ENCODE assay signal across 16 cellular contexts in genomic region chr5:2093859-2094615, GRCh38.
DNase-seq lines count a peak whose midpoint lies in the region; ATAC-seq and TF ChIP-seq lines count a peak whose summit lies in the region.
"Had no signal": no experiment of that assay in that cellular context is flagged by ENCODE, and none has a peak within 500 bp of the region (broad histone marks: within the 10 kb centered on the region; RNA-seq: fewer than 3 reads in every experiment).

No MANE protein-coding gene starts in this region.

- H3K9me3 ChIP-seq in mammary epithelial cell (replicated peaks; ENCODE audit: insufficient read depth, low read length) (peaks cover 15% of the 10 kb centered on the region), right atrium auricular region (no peaks in the 10 kb centered on the region), skeletal muscle tissue (ENCODE audit: control insufficient read depth in 3 of 3, low read length in 3 of 3) (peaks cover 0 to 5% (median 0%) of the 10 kb centered on the region in 3 donors)
- H3K9me3 ChIP-seq: thyroid gland had no signal

- no peak overlapping the region for H2AFZ ChIP-seq in mammary epithelial cell (ENCODE audit: low read depth, low read length)

- H3K79me2 ChIP-seq in mammary epithelial cell (ENCODE audit: insufficient read depth, low read length), result no peaks in the 10 kb centered on the region

- no peaks in the 10 kb centered on the region for H4K20me1 ChIP-seq in mammary epithelial cell (ENCODE audit: insufficient read depth, low read length)

- H3K9ac ChIP-seq in mammary epithelial cell (ENCODE audit: insufficient read depth, low read length), result no peak overlapping the region
- no peak overlapping the region for H3K9ac ChIP-seq in skeletal muscle tissue (ENCODE audit: low read depth in 1 of 3, low read length in 3 of 3)
- H3K9ac ChIP-seq: KMS-11 had no signal

- peak; percentile 16 for DNase-seq in HFFc6
- peak; percentile 84 for DNase-seq in mammary epithelial cell
- peak; percentile 92 for DNase-seq in right atrium auricular region (ENCODE audit: low spot score)
- no peak for DNase-seq in activated naive CD4-positive, alpha-beta T cell treated with anti-CD3 and anti-CD28 coated beads, Interleukin-2, amount 50 U/mL, for 16 hours
- no peak for DNase-seq in AG08396 (ENCODE audit: low spot score)
- DNase-seq in left lobe of liver (ENCODE audit: low spot score), result no peak
- no peak for DNase-seq in progenitor cell of endocrine pancreas (ENCODE audit: low spot score, unreplicated experiment)
- DNase-seq: activated CD4-positive, alpha-beta T cell treated with anti-CD3 and anti-CD28 coated beads, Interleukin-2, amount 10 ng/mL, durations not matched to agents 7 days and 5 days; COR-L47; midbrain; NCI-H446 had no signal

- no peak for TF ChIP-seq CTCF in HFFc6 (IDR thresholded peaks at IDR 0.05)
- no peak for TF ChIP-seq CTCF in mammary epithelial cell (conservative IDR thresholded peaks at IDR 0.05 in 1 of 2, IDR thresholded peaks at IDR 0.05 in 1 of 2; ENCODE audit: extremely low read depth in 1 of 2, insufficient read depth in 1 of 2, low read depth in 1 of 2, low read length in 2 of 2)
- no peak for TF ChIP-seq CTCF in right atrium auricular region (IDR thresholded peaks at IDR 0.05)
- no peak for TF ChIP-seq CTCF in progenitor cell of endocrine pancreas (IDR thresholded peaks at IDR 0.05; ENCODE audit: unreplicated experiment)

- H3K27ac ChIP-seq in mammary epithelial cell (ENCODE audit: insufficient read depth, low read depth, low read length) (no peak overlapping the region), right atrium auricular region (peak overlapping the region; percentile 78 to 86), skeletal muscle tissue (ENCODE audit: low read depth, low read length) (no peak overlapping the region)
- H3K27ac ChIP-seq: KMS-11, SK-N-MC had no signal

- H3K9me3 Mint-ChIP-seq in HFFc6 (peaks cover 29% of the 10 kb centered on the region), progenitor cell of endocrine pancreas (ENCODE audit: low read depth) (no peaks in the 10 kb centered on the region)
- H3K9me3 Mint-ChIP-seq: activated CD4-positive, alpha-beta T cell treated with anti-CD3 and anti-CD28 coated beads, Interleukin-2, amount 10 ng/mL, durations not matched to agents 7 days and 5 days; activated naive CD4-positive, alpha-beta T cell treated with anti-CD3 and anti-CD28 coated beads, Interleukin-2, amount 50 U/mL, for 24 hours had no signal

- H3K4me3 Mint-ChIP-seq in HFFc6 (no peak overlapping the region), progenitor cell of endocrine pancreas (ENCODE audit: low read depth) (no peak overlapping the region)
- H3K4me3 Mint-ChIP-seq: activated CD4-positive, alpha-beta T cell treated with anti-CD3 and anti-CD28 coated beads, Interleukin-2, amount 10 ng/mL, durations not matched to agents 7 days and 5 days; activated naive CD4-positive, alpha-beta T cell treated with anti-CD3 and anti-CD28 coated beads, Interleukin-2, amount 50 U/mL, for 24 hours had no signal

- in situ Hi-C loops in mammary epithelial cell (cut with MboI; ENCODE audit: low sequenced_read_pairs in 2 of 2), result no loop called here

- no peak for ATAC-seq in left lobe of liver

- no peak overlapping the region for H3K4me3 ChIP-seq in mammary epithelial cell (replicated peaks in 1 of 3; ENCODE audit: insufficient read depth in 1 of 3, low read depth in 2 of 3, low read length in 3 of 3)
- no peak overlapping the region for H3K4me3 ChIP-seq in right atrium auricular region
- peak overlapping the region in 2 of 3 donors; percentile 15 to 52 for H3K4me3 ChIP-seq in skeletal muscle tissue (ENCODE audit: low read length in 3 of 3)
- H3K4me3 ChIP-seq: SK-N-MC, thyroid gland had no signal

- H3K27me3 ChIP-seq in mammary epithelial cell (ENCODE audit: insufficient read depth, low read length) (no peaks in the 10 kb centered on the region), right atrium auricular region (no peaks in the 10 kb centered on the region), skeletal muscle tissue (ENCODE audit: control insufficient read depth in 3 of 3, insufficient read depth in 3 of 3, low read length in 3 of 3) (no peaks in the 10 kb centered on the region)
- H3K27me3 ChIP-seq: thyroid gland had no signal

- intact Hi-C loops in mammary epithelial cell (cut with micrococcal nuclease), result no loop called here

- H3K36me3 Mint-ChIP-seq in HFFc6 (ENCODE audit: low read depth) (no peaks in the 10 kb centered on the region), progenitor cell of endocrine pancreas (ENCODE audit: insufficient read depth) (no peaks in the 10 kb centered on the region)
- H3K36me3 Mint-ChIP-seq: activated naive CD4-positive, alpha-beta T cell treated with anti-CD3 and anti-CD28 coated beads, Interleukin-2, amount 50 U/mL, for 24 hours had no signal

- CTCF ChIA-PET in mammary epithelial cell (lab: Charles Lee; ENCODE audit: low non-redundant PET), result no interaction called here

- H3K4me1 ChIP-seq in mammary epithelial cell (ENCODE audit: insufficient read depth, low read length) (peaks cover 3% of the 10 kb centered on the region), right atrium auricular region (no peaks in the 10 kb centered on the region), skeletal muscle tissue (ENCODE audit: control insufficient read depth in 3 of 3, insufficient read depth in 3 of 3, low read length in 3 of 3) (no peaks in the 10 kb centered on the region)
- H3K4me1 ChIP-seq: thyroid gland had no signal

- no peak overlapping the region for H3K4me2 ChIP-seq in mammary epithelial cell (ENCODE audit: insufficient read depth, low read depth, low read length)
- H3K4me2 ChIP-seq: KMS-11 had no signal

- H3K4me1 Mint-ChIP-seq in HFFc6 (ENCODE audit: low read depth) (peaks cover 7% of the 10 kb centered on the region), progenitor cell of endocrine pancreas (ENCODE audit: low read depth) (peaks cover 13% of the 10 kb centered on the region)
- H3K4me1 Mint-ChIP-seq: activated CD4-positive, alpha-beta T cell treated with anti-CD3 and anti-CD28 coated beads, Interleukin-2, amount 10 ng/mL, durations not matched to agents 7 days and 5 days; activated naive CD4-positive, alpha-beta T cell treated with anti-CD3 and anti-CD28 coated beads, Interleukin-2, amount 50 U/mL, for 24 hours had no signal

- H3K27me3 Mint-ChIP-seq in HFFc6 (ENCODE audit: insufficient read depth) (no peaks in the 10 kb centered on the region), progenitor cell of endocrine pancreas (peaks cover 14% of the 10 kb centered on the region)

- dilution Hi-C loops in mammary epithelial cell (cut with HindIII; ENCODE audit: low sequenced_read_pairs), result no loop called here

- 37% methylated on average over 22 of the region's 24 CpGs for WGBS in mammary epithelial cell (ENCODE audit: low coverage, missing lambda C conversion rate)

- BruUV-seq in mammary epithelial cell (replicated peaks; lab: Mats Ljungman, UMichigan), result no TSS peak

- H3K27ac Mint-ChIP-seq in HFFc6, result peak overlapping the region; percentile 69
- no peak overlapping the region for H3K27ac Mint-ChIP-seq in progenitor cell of endocrine pancreas
- H3K27ac Mint-ChIP-seq: activated CD4-positive, alpha-beta T cell treated with anti-CD3 and anti-CD28 coated beads, Interleukin-2, amount 10 ng/mL, durations not matched to agents 7 days and 5 days; activated naive CD4-positive, alpha-beta T cell treated with anti-CD3 and anti-CD28 coated beads, Interleukin-2, amount 50 U/mL, for 24 hours had no signal

- no peaks in the 10 kb centered on the region for H3K36me3 ChIP-seq in mammary epithelial cell (ENCODE audit: insufficient read depth, low read length)
- no peaks in the 10 kb centered on the region for H3K36me3 ChIP-seq in right atrium auricular region
- no peaks in the 10 kb centered on the region for H3K36me3 ChIP-seq in skeletal muscle tissue (ENCODE audit: control insufficient read depth in 3 of 3, insufficient read depth in 3 of 3, low read length in 3 of 3)
- H3K36me3 ChIP-seq: thyroid gland had no signal

Comparison
In these comparisons a context has a peak if more than half of its experiments do, and no peak if none do; other contexts are left out.
1. DNase-seq: peak in HFFc6 (single experiment), mammary epithelial cell (single experiment) and right atrium auricular region (single experiment); none in activated naive CD4-positive, alpha-beta T cell treated with anti-CD3 and anti-CD28 coated beads, Interleukin-2, amount 50 U/mL, for 16 hours (single experiment), AG08396 (single experiment), left lobe of liver (single experiment) and progenitor cell of endocrine pancreas (single experiment).
2. H3K27ac ChIP-seq: peak in right atrium auricular region (2 of 2); none in mammary epithelial cell (single experiment) and skeletal muscle tissue (single experiment).
3. H3K4me3 ChIP-seq: peak in skeletal muscle tissue (2 of 3); none in mammary epithelial cell (0 of 3) and right atrium auricular region (0 of 2).